Comparison of ENCODE assay signal across 14 cellular contexts in the genomic region with DNA sequence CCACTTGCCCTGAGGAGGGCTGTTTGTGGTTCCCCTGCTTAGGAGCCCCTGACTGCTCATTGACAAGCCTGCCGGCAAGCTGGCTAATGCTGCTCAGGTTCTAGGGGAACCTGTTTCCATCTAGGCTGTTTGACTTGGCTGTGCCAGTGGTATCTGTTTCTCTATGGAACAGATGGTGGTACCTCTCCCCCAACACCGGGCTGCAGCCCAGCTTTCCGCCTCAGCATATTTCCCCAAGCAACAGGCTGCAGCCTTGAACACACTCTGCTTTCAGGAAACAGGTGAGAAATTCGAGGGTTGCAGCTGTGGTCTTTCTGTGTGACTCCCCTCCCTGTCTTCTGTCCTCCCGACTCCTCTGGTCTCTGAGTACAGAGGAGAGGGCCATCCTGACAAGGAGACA.
DNase-seq lines count a peak whose midpoint lies in the region; ATAC-seq and TF ChIP-seq lines count a peak whose summit lies in the region.
"Had no signal": no experiment of that assay in that cellular context is flagged by ENCODE, and none has a peak within 500 bp of the region (broad histone marks: within the 10 kb centered on the region; RNA-seq: fewer than 3 reads in every experiment).

No MANE protein-coding gene starts in this region.

- H3K4me1 ChIP-seq in upper lobe of right lung: no peaks in the 10 kb centered on the region
- H3K4me1 ChIP-seq: SJCRH30 had no signal

- H3K27me3 Mint-ChIP-seq in osteocyte (ENCODE audit: unreplicated experiment): no peaks in the 10 kb centered on the region

- ATAC-seq in upper lobe of right lung: no peak
- ATAC-seq in HG03108 (IDR thresholded peaks at IDR 0.05; ENCODE audit: unreplicated experiment): no peak
- ATAC-seq: K562 had no signal

- H3K9me3 ChIP-seq in upper lobe of right lung: no peaks in the 10 kb centered on the region
- H3K9me3 ChIP-seq: SJCRH30 had no signal

- H3K4me1 Mint-ChIP-seq in osteocyte (ENCODE audit: unreplicated experiment): no peaks in the 10 kb centered on the region
- H3K4me1 Mint-ChIP-seq: B cell; CD4-positive, CD25-positive, alpha-beta regulatory T cell had no signal

- H3K4me3 Mint-ChIP-seq in osteocyte (ENCODE audit: unreplicated experiment): no peak overlapping the region
- H3K4me3 Mint-ChIP-seq: B cell; CD4-positive, CD25-positive, alpha-beta regulatory T cell had no signal

- no peaks in the 10 kb centered on the region for H3K9me3 Mint-ChIP-seq in osteocyte (ENCODE audit: unreplicated experiment)

- TF ChIP-seq CTCF in osteocyte (IDR thresholded peaks at IDR 0.05) (no peak), upper lobe of right lung (IDR thresholded peaks at IDR 0.05) (no peak)

- no peak overlapping the region for H3K4me3 ChIP-seq in upper lobe of right lung
- H3K4me3 ChIP-seq: K562, PC-9, SJCRH30 had no signal

- no peaks in the 10 kb centered on the region for H3K36me3 Mint-ChIP-seq in osteocyte (ENCODE audit: unreplicated experiment)
- H3K36me3 Mint-ChIP-seq: CD4-positive, CD25-positive, alpha-beta regulatory T cell had no signal

- no peak overlapping the region for H3K27ac ChIP-seq in upper lobe of right lung
- H3K27ac ChIP-seq: PC-9, SJCRH30 had no signal

- DNase-seq in NCI-H1092 (lab: John Stamatoyannopoulos, UW) (peak; percentile 67), NCI-H2171 (lab: John Stamatoyannopoulos, UW) (peak; percentile 78), cerebellar nuclear complex (lab: John Stamatoyannopoulos, UW) (peak; percentile 66 to 77), osteocyte (ENCODE audit: extremely low spot score, unreplicated experiment) (peak; percentile 54), upper lobe of right lung (no peak), T-helper 1 cell (no peak)
- DNase-seq: CD4-positive, CD25-positive, alpha-beta regulatory T cell; HCEC 1CT; NCI-H187 treated with DMSO at 0.1 percent for 48 hours; PC-9; SJCRH30 had no signal

- H3K27ac Mint-ChIP-seq in osteocyte (ENCODE audit: unreplicated experiment): no peak overlapping the region
- H3K27ac Mint-ChIP-seq: B cell; CD4-positive, CD25-positive, alpha-beta regulatory T cell had no signal

- H3K27me3 ChIP-seq in upper lobe of right lung: peaks cover 12% of the 10 kb centered on the region

- intact Hi-C loops in upper lobe of right lung (cut with DNase I): no loop called here

- no peaks in the 10 kb centered on the region for H3K36me3 ChIP-seq in upper lobe of right lung
- H3K36me3 ChIP-seq: SJCRH30 had no signal

Comparison
In these comparisons a context has a peak if more than half of its experiments do, and no peak if none do; other contexts are left out.
1. DNase-seq: peak in NCI-H1092 (single experiment), NCI-H2171 (single experiment), cerebellar nuclear complex (2 of 2) and osteocyte (single experiment); none in upper lobe of right lung (single experiment) and T-helper 1 cell (0 of 5).